In the genomic region with DNA sequence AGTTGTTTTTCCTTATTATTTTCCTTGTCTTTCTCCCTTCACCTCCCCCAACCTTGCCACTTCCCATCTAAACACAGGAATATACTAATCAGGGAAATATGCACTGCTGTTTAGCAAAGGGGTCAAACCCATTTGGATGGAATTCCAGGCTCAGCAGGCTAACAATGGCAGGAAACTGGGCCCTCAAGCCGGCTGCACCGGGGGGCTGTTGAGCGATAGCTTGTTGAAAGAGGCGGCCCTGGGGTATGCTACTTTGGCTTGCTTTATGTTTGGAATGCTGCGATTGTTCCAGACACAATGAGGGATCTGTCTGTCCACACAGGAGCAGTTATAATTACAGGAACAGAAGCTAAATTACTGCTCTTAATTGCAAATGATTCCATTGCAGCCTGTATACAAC, we compare ENCODE assay signal across 1 cellular context.
TF ChIP-seq lines count a peak whose summit lies in the region.

No MANE protein-coding gene starts in this region.

TF ChIP-seq in H1, 55 proteins besides CTCF, POLR2A, EP300 and RAD21 (continued from another document):
- TF ChIP-seq TCF12 (IDR thresholded peaks at IDR 0.05; ENCODE audit: low read depth, low read length) (peak; percentile 72; the same call in 1 of the 2 replicates), SP1 (IDR thresholded peaks at IDR 0.05; ENCODE audit: low read depth, low read length) (peak; percentile 88), SUZ12 (IDR thresholded peaks at IDR 0.05; ENCODE audit: low read length) (no peak), JUND (IDR thresholded peaks at IDR 0.05; ENCODE audit: low read length) (peak; percentile 80; the same call in 1 of the 2 replicates), NRF1 (IDR thresholded peaks at IDR 0.05; ENCODE audit: low read depth, low read length) (no peak), E2F6 (IDR thresholded peaks at IDR 0.05) (no peak), ATF2 (IDR thresholded peaks at IDR 0.05; ENCODE audit: low read length) (0 out of 2 replicates have a peak, but pooled peaks have one; percentile 51), NANOG (IDR thresholded peaks at IDR 0.05; ENCODE audit: insufficient read depth, low read depth, low read length, poor library complexity, severe bottlenecking) (peak; percentile 96), JUN (IDR thresholded peaks at IDR 0.05; ENCODE audit: low read depth, low read length) (peak; percentile 74), GTF2F1 (IDR thresholded peaks at IDR 0.05; ENCODE audit: borderline replicate concordance, low read depth, low read length) (no peak), HDAC2 (IDR thresholded peaks at IDR 0.05; ENCODE audit: borderline replicate concordance in 1 of 2, low read depth in 2 of 2, low read length in 2 of 2) (peak in 1 of 2 experiments; percentile 96; a peak in 1 of 4 replicates), SIX5 (IDR thresholded peaks at IDR 0.05; ENCODE audit: low read depth, low read length) (no peak), SP4 (IDR thresholded peaks at IDR 0.05; ENCODE audit: low read length) (no peak), POLR2AphosphoS5 (IDR thresholded peaks at IDR 0.05; ENCODE audit: low read depth, low read length) (no peak), TAF7 (optimal IDR thresholded peaks at IDR 0.05; ENCODE audit: borderline replicate concordance, low read depth, low read length) (no peak), CHD2 (IDR thresholded peaks at IDR 0.05; ENCODE audit: low read length) (no peak), TEAD4 (IDR thresholded peaks at IDR 0.05; ENCODE audit: low read depth, low read length) (peak; percentile 98), ASH2L (IDR thresholded peaks at IDR 0.05; ENCODE audit: low read length) (peak; percentile 35), CHD1 (IDR thresholded peaks at IDR 0.05; ENCODE audit: low read depth, low read length) (no peak), SP2 (IDR thresholded peaks at IDR 0.05; ENCODE audit: low read length) (no peak), HDAC6 (IDR thresholded peaks at IDR 0.05; ENCODE audit: low read depth, low read length) (no peak), SAP30 (IDR thresholded peaks at IDR 0.05; ENCODE audit: insufficient read depth, insufficient replicate concordance, low read length) (no peak), EZH2 (IDR thresholded peaks at IDR 0.05; ENCODE audit: low read depth, low read length, severe bottlenecking) (no peak), SRF (IDR thresholded peaks at IDR 0.05; ENCODE audit: low read depth, low read length) (no peak), BRCA1 (IDR thresholded peaks at IDR 0.05; ENCODE audit: low read depth, low read length) (no peak), EGR1 (IDR thresholded peaks at IDR 0.05; ENCODE audit: borderline replicate concordance, low read depth, low read length) (0 out of 2 replicates have a peak, but pooled peaks have one; percentile 58), MAX (IDR thresholded peaks at IDR 0.05) (no peak)
